In genomic region chr11:11849127-11849746, GRCh38 we compare ENCODE assay signal across 8 cellular contexts. TPM values are rescaled to one million over a fixed set of nuclear protein-coding genes. Genes with fewer than 3 reads are reported as not detected.
DNase-seq lines count a peak whose midpoint lies in the region; ATAC-seq and TF ChIP-seq lines count a peak whose summit lies in the region.

No MANE protein-coding gene starts in this region.

- no peaks in the 10 kb centered on the region for H3K9me3 ChIP-seq in RWPE2 (ENCODE audit: severe bottlenecking)
- H3K9me3 ChIP-seq in heart left ventricle: no peaks in the 10 kb centered on the region
- H3K9me3 ChIP-seq in sigmoid colon: no peaks in the 10 kb centered on the region

- H3K27ac ChIP-seq in RWPE2 (ENCODE audit: poor library complexity, severe bottlenecking): peak overlapping the region; percentile 41
- peak overlapping the region in 11 of 12 donors; percentile 8 to 67 (median 40) for H3K27ac ChIP-seq in heart left ventricle
- peak overlapping the region; percentile 40 to 94 (median 51) for H3K27ac ChIP-seq in sigmoid colon

- H3K4me3 ChIP-seq in RWPE2 (ENCODE audit: severe bottlenecking): no peak overlapping the region
- no peak overlapping the region for H3K4me3 ChIP-seq in heart left ventricle
- H3K4me3 ChIP-seq in sigmoid colon: no peak overlapping the region

- TF ChIP-seq EP300 in Ishikawa (IDR thresholded peaks at IDR 0.05; ENCODE audit: borderline replicate concordance): no peak
- TF ChIP-seq EP300 in sigmoid colon (IDR thresholded peaks at IDR 0.05): no peak

- intact Hi-C loops in heart left ventricle (cut with DNase I) (loop anchor here in 4 of 10 donors (5.0 to 10.0 kb wide), 3 partner anchors 47 to 1044 kb away; partner anchors contain the start of gene EIF4G2 (in 1 of the 4)), sigmoid colon (cut with DNase I) (no loop called here)

- peak; percentile 68 for TF ChIP-seq RAD21 in Ishikawa (IDR thresholded peaks at IDR 0.05; ENCODE audit: low read depth)

- TF ChIP-seq POLR2A in heart left ventricle (IDR thresholded peaks at IDR 0.05) (no peak), sigmoid colon (IDR thresholded peaks at IDR 0.05) (no peak)

- 42 to 45% (median 43%) methylated on average over 3 of the region's 3 CpGs for WGBS in heart left ventricle, 4 donors
- 36 to 43% methylated on average over 3 of the region's 3 CpGs for WGBS in sigmoid colon, 2 donors

- ATAC-seq in GM21528 (IDR thresholded peaks at IDR 0.05; ENCODE audit: low FRiP score, unreplicated experiment) (peak; percentile 74), RWPE2 (ENCODE audit: low read depth) (peak; percentile 81), heart left ventricle (peak; percentile 79 to 89 (median 85))

- H3K36me3 ChIP-seq in RWPE2 (ENCODE audit: low read depth) (no peaks in the 10 kb centered on the region), heart left ventricle (no peaks in the 10 kb centered on the region), sigmoid colon (no peaks in the 10 kb centered on the region)

- peak; percentile 89 for TF ChIP-seq CTCF in RWPE2 (IDR thresholded peaks at IDR 0.05; ENCODE audit: poor library complexity, severe bottlenecking)
- TF ChIP-seq CTCF in heart left ventricle (IDR thresholded peaks at IDR 0.05): peak; percentile 44 to 70 (median 60)
- TF ChIP-seq CTCF in sigmoid colon (IDR thresholded peaks at IDR 0.05): peak in 3 of 4 experiments; percentile 31 to 43 (median 38)

- DNase-seq in ELR (ENCODE audit: low read depth) (peak; percentile 79), RWPE2 (ENCODE audit: low spot score) (no peak), heart left ventricle (peak in 4 of 5 donors; percentile 48 to 68 (median 54)), sigmoid colon (no peak), epidermal melanocyte (ENCODE audit: insufficient read length, low spot score) (no peak)
- DNase-seq in activated naive CD4-positive, alpha-beta T cell treated with Interleukin-2 at 50 U/mL for 16 hours: peak; percentile 57

- peaks cover 32% of the 10 kb centered on the region for H3K4me1 ChIP-seq in RWPE2 (ENCODE audit: insufficient read depth, poor library complexity, severe bottlenecking)
- peaks cover 0 to 93% (median 82%) of the 10 kb centered on the region in 12 donors for H3K4me1 ChIP-seq in heart left ventricle
- H3K4me1 ChIP-seq in sigmoid colon: peaks cover 0 to 92% (median 85%) of the 10 kb centered on the region in 4 donors

- no peaks in the 10 kb centered on the region for H3K27me3 ChIP-seq in RWPE2 (ENCODE audit: insufficient read depth, poor library complexity, severe bottlenecking)
- no peaks in the 10 kb centered on the region for H3K27me3 ChIP-seq in heart left ventricle
- H3K27me3 ChIP-seq in sigmoid colon: no peaks in the 10 kb centered on the region

TF ChIP-seq in Ishikawa, 13 proteins besides CTCF, POLR2A, EP300 and RAD21:
- no peak for TF ChIP-seq NFIC (IDR thresholded peaks at IDR 0.05)
- TF ChIP-seq FOXM1 (IDR thresholded peaks at IDR 0.05; ENCODE audit: borderline replicate concordance, low read depth): no peak
- TF ChIP-seq CEBPB (IDR thresholded peaks at IDR 0.05): peak; percentile 74
- no peak for TF ChIP-seq EGR1 (IDR thresholded peaks at IDR 0.05)
- TF ChIP-seq YY1 (IDR thresholded peaks at IDR 0.05; ENCODE audit: low read depth): 0 out of 2 replicates have a peak, but pooled peaks have one; percentile 39
- peak; percentile 62 for TF ChIP-seq TEAD4 (IDR thresholded peaks at IDR 0.05)
TF ChIP-seq in Ishikawa: peak in this region for 3.

RNA-seq across cellular contexts. Expression of gene USP47, which starts 7.5 kb away (rescaled TPM):
- 10 to 100 TPM; 42.3 to 89.6 (median 54.3) TPM for total RNA-seq in heart left ventricle
- polyA plus RNA-seq in heart left ventricle: 10 to 100 TPM; 26.2 to 65.2 TPM
- 100 to 1,000 TPM in 3 of 4 donors, 10 to 100 TPM in 1; 84.9 to 105 (median 103) TPM for total RNA-seq in sigmoid colon
- 10 to 100 TPM; 10.6 to 21.3 (median 17.4) TPM for polyA plus RNA-seq in sigmoid colon

Comparison
In these comparisons a context has a peak if more than half of its experiments do, and no peak if none do; other contexts are left out.
1. DNase-seq: peak in ELR (single experiment), activated naive CD4-positive, alpha-beta T cell treated with Interleukin-2 at 50 U/mL for 16 hours (single experiment) and heart left ventricle (4 of 5); none in RWPE2 (single experiment), sigmoid colon (single experiment) and epidermal melanocyte (single experiment).
2. CTCF ChIP-seq: peak in every context shown above with its lines; median percentile 89 in RWPE2; 60 in heart left ventricle; 38 in sigmoid colon.
3. Peak in every context shown above with its lines, with median percentiles within 50 percentile points of each other: ATAC-seq and H3K27ac ChIP-seq.